In the genomic region with DNA sequence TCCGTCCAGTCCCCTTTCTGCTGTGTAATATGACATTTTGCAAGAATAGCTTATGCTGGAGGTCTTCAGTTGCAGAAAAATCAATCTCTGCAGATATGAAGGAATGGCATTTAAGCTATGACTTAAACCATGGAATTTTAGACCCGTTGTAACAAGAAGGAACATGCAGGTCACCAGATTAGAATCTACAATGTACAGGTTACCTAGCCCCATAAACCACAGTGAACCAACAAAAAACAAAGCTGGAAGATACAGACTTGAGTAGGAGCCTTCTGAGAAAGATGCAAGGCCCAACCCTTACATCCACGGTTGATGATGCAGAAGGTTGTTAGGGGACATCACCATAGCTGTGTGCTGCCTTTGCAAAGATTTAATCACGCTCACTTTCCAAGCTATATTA, we compare ENCODE assay signal across 25 cellular contexts.
"Had no signal": no experiment of that assay in that cellular context is flagged by ENCODE, and none has a peak within 500 bp of the region (broad histone marks: within the 10 kb centered on the region; RNA-seq: fewer than 3 reads in every experiment).

No MANE protein-coding gene starts in this region.

- H3K9me3 ChIP-seq: left lung, lower lobe of right lung, ovary, right atrium auricular region, right lobe of liver, tibial nerve, upper lobe of left lung, vagina had no signal

- H3K4me1 ChIP-seq: left lung, lower lobe of right lung, right atrium auricular region, right lobe of liver, tibial nerve, upper lobe of left lung, vagina had no signal

- H3K4me3 Mint-ChIP-seq: mesothelial cell of epicardium; naive B cell; natural killer cell; stimulated activated memory B cell treated with anti-CD40 and anti-IgM and Interleukin-4, amounts not matched to agents 10 μg/mL and 1 μg/mL and 100 μg/mL, for 72 hours; stimulated activated naive CD8-positive, alpha-beta T cell treated with anti-CD3 and anti-CD28 coated beads, Interleukin-15, amount 100 ng/mL, for 72 hours had no signal

- DNase-seq: kidney; left colon; left lung; lower lobe of right lung; mesendoderm; naive B cell; natural killer cell; ovary; right lobe of liver; stimulated activated CD4-positive, alpha-beta T cell treated with anti-CD3 and anti-CD28 coated beads, Interleukin-1b, Interleukin-23, amount 100 ng/mL, for 48 hours; stimulated activated CD4-positive, alpha-beta T cell treated with anti-CD3 and anti-CD28 coated beads, Interleukin-2, amount 100 ng/mL, for 48 hours; stimulated activated CD4-positive, alpha-beta T cell treated with anti-CD3 and anti-CD28 coated beads, Interleukin-4, amount 100 ng/mL, for 4 hours; stimulated activated CD8-positive, alpha-beta memory T cell treated with anti-CD3 and anti-CD28 coated beads, Interleukin-4, amount 100 ng/mL, for 48 hours; stimulated activated naive CD4-positive, alpha-beta T cell treated with Interleukin-2 at 50 U/mL for 16 hours; stimulated activated naive CD8-positive, alpha-beta T cell treated with anti-CD3 and anti-CD28 coated beads, Interleukin-15, amount 100 ng/mL, for 72 hours; substantia nigra; upper lobe of left lung had no signal

- H3K27ac Mint-ChIP-seq: mesothelial cell of epicardium; naive B cell; natural killer cell; progenitor cell of endocrine pancreas; stimulated activated memory B cell treated with anti-CD40 and anti-IgM and Interleukin-4, amounts not matched to agents 10 μg/mL and 1 μg/mL and 100 μg/mL, for 72 hours; stimulated activated naive CD8-positive, alpha-beta T cell treated with anti-CD3 and anti-CD28 coated beads, Interleukin-15, amount 100 ng/mL, for 72 hours had no signal

- H3K9me3 Mint-ChIP-seq: mesothelial cell of epicardium; naive B cell; natural killer cell; stimulated activated memory B cell treated with anti-CD40 and anti-IgM and Interleukin-4, amounts not matched to agents 10 μg/mL and 1 μg/mL and 100 μg/mL, for 72 hours; stimulated activated naive CD8-positive, alpha-beta T cell treated with anti-CD3 and anti-CD28 coated beads, Interleukin-15, amount 100 ng/mL, for 72 hours had no signal

- H3K79me2 ChIP-seq: hepatocyte had no signal

- FAIRE-seq: kidney had no signal

- H3K27ac ChIP-seq: hepatocyte, left lung, lower lobe of right lung, ovary, right atrium auricular region, right lobe of liver, tibial nerve, upper lobe of left lung, vagina had no signal

- H3K4me1 Mint-ChIP-seq: natural killer cell; stimulated activated naive CD8-positive, alpha-beta T cell treated with anti-CD3 and anti-CD28 coated beads, Interleukin-15, amount 100 ng/mL, for 72 hours had no signal

- H3K36me3 ChIP-seq: left lung, lower lobe of right lung, ovary, right atrium auricular region, right lobe of liver, tibial nerve, upper lobe of left lung, vagina had no signal

- H3K27me3 Mint-ChIP-seq: progenitor cell of endocrine pancreas; stimulated activated memory B cell treated with anti-CD40 and anti-IgM and Interleukin-4, amounts not matched to agents 10 μg/mL and 1 μg/mL and 100 μg/mL, for 72 hours had no signal

- H3K4me3 ChIP-seq: hepatocyte, left lung, lower lobe of right lung, ovary, right atrium auricular region, right lobe of liver, smooth muscle cell, tibial nerve, upper lobe of left lung, vagina had no signal

- H3K36me3 Mint-ChIP-seq: mesothelial cell of epicardium; naive B cell; natural killer cell; stimulated activated memory B cell treated with anti-CD40 and anti-IgM and Interleukin-4, amounts not matched to agents 10 μg/mL and 1 μg/mL and 100 μg/mL, for 72 hours had no signal

- H3K27me3 ChIP-seq: hepatocyte, left lung, ovary, right atrium auricular region, right lobe of liver, tibial nerve, upper lobe of left lung, vagina had no signal

- H2AFZ ChIP-seq: hepatocyte had no signal

- H3K4me2 ChIP-seq: hepatocyte, smooth muscle cell had no signal
